ENCODE assay signal across 9 cellular contexts in genomic region chr5:96823900-96824351, GRCh38. TPM values are rescaled to one million over a fixed set of nuclear protein-coding genes. Genes with fewer than 3 reads are reported as not detected.
DNase-seq lines count a peak whose midpoint lies in the region; ATAC-seq, FAIRE-seq and TF ChIP-seq lines count a peak whose summit lies in the region.
"Had no signal": no experiment of that assay in that cellular context is flagged by ENCODE, and none has a peak within 500 bp of the region (broad histone marks: within the 10 kb centered on the region; RNA-seq: fewer than 3 reads in every experiment).

No MANE protein-coding gene starts in this region.

- DNase-seq in AG10803 (ENCODE audit: low read depth): peak; percentile 58
- DNase-seq in choroid plexus epithelial cell (ENCODE audit: low read depth): peak; percentile 73
- DNase-seq in NCI-H2227 treated with DMSO at 0.1 percent for 48 hours (lab: John Stamatoyannopoulos, UW): no peak
- DNase-seq in osteocyte (ENCODE audit: extremely low spot score, unreplicated experiment): no peak
- no peak for DNase-seq in activated CD4-positive, alpha-beta T cell treated with anti-CD3 and anti-CD28 coated beads, Interleukin-2, amount 10 ng/mL, durations not matched to agents 7 days and 5 days
- no peak for DNase-seq in frontal cortex (ENCODE audit: low spot score in 2 of 2)

- POLR2A ChIA-PET in activated CD4-positive, alpha-beta T cell treated with anti-CD3 and anti-CD28 coated beads, Interleukin-2, amount 10 ng/mL, durations not matched to agents 7 days and 5 days (lab: Charles Lee): no interaction called here

- no peak overlapping the region for H3K4me3 Mint-ChIP-seq in osteocyte (ENCODE audit: unreplicated experiment)
- H3K4me3 Mint-ChIP-seq in activated CD4-positive, alpha-beta T cell treated with anti-CD3 and anti-CD28 coated beads, Interleukin-2, amount 10 ng/mL, durations not matched to agents 7 days and 5 days: no peak overlapping the region
- H3K4me3 Mint-ChIP-seq: activated naive CD4-positive, alpha-beta T cell treated with anti-CD3 and anti-CD28 coated beads, Interleukin-2, amount 50 U/mL, for 24 hours had no signal

- peaks cover 14% of the 10 kb centered on the region for H3K4me1 Mint-ChIP-seq in osteocyte (ENCODE audit: unreplicated experiment)
- peaks cover 28% of the 10 kb centered on the region for H3K4me1 Mint-ChIP-seq in activated CD4-positive, alpha-beta T cell treated with anti-CD3 and anti-CD28 coated beads, Interleukin-2, amount 10 ng/mL, durations not matched to agents 7 days and 5 days

- CTCF ChIA-PET in activated CD4-positive, alpha-beta T cell treated with anti-CD3 and anti-CD28 coated beads, Interleukin-2, amount 10 ng/mL, durations not matched to agents 7 days and 5 days (lab: Charles Lee): no interaction called here

- ATAC-seq in GM19372 (IDR thresholded peaks at IDR 0.05; ENCODE audit: low read depth, unreplicated experiment): peak; percentile 73
- ATAC-seq in HG03442 (IDR thresholded peaks at IDR 0.05; ENCODE audit: unreplicated experiment): peak; percentile 99

- no peak overlapping the region for H3K27ac Mint-ChIP-seq in osteocyte (ENCODE audit: unreplicated experiment)
- no peak overlapping the region for H3K27ac Mint-ChIP-seq in activated CD4-positive, alpha-beta T cell treated with anti-CD3 and anti-CD28 coated beads, Interleukin-2, amount 10 ng/mL, durations not matched to agents 7 days and 5 days
- H3K27ac Mint-ChIP-seq: activated naive CD4-positive, alpha-beta T cell treated with anti-CD3 and anti-CD28 coated beads, Interleukin-2, amount 50 U/mL, for 24 hours had no signal

- H3K4me3 ChIP-seq in AG10803 (ENCODE audit: low read length) (no peak overlapping the region), choroid plexus epithelial cell (ENCODE audit: low read depth, low read length) (no peak overlapping the region)

- TF ChIP-seq CTCF in AG10803 (conservative IDR thresholded peaks at IDR 0.05; ENCODE audit: low read length): no peak
- no peak for TF ChIP-seq CTCF in choroid plexus epithelial cell (conservative IDR thresholded peaks at IDR 0.05; ENCODE audit: low read depth, low read length)
- TF ChIP-seq CTCF in osteocyte (IDR thresholded peaks at IDR 0.05): no peak

- peaks cover 3% of the 10 kb centered on the region for H3K27me3 Mint-ChIP-seq in osteocyte (ENCODE audit: unreplicated experiment)
- peaks cover 13% of the 10 kb centered on the region for H3K27me3 Mint-ChIP-seq in activated CD4-positive, alpha-beta T cell treated with anti-CD3 and anti-CD28 coated beads, Interleukin-2, amount 10 ng/mL, durations not matched to agents 7 days and 5 days
- H3K27me3 Mint-ChIP-seq: activated naive CD4-positive, alpha-beta T cell treated with anti-CD3 and anti-CD28 coated beads, Interleukin-2, amount 50 U/mL, for 24 hours had no signal

- H3K9me3 Mint-ChIP-seq in osteocyte (ENCODE audit: unreplicated experiment): no peaks in the 10 kb centered on the region
- H3K9me3 Mint-ChIP-seq in activated CD4-positive, alpha-beta T cell treated with anti-CD3 and anti-CD28 coated beads, Interleukin-2, amount 10 ng/mL, durations not matched to agents 7 days and 5 days: no peaks in the 10 kb centered on the region
- H3K9me3 Mint-ChIP-seq: activated naive CD4-positive, alpha-beta T cell treated with anti-CD3 and anti-CD28 coated beads, Interleukin-2, amount 50 U/mL, for 24 hours had no signal

- H3K36me3 Mint-ChIP-seq in osteocyte (ENCODE audit: unreplicated experiment): no peaks in the 10 kb centered on the region
- H3K36me3 Mint-ChIP-seq in activated CD4-positive, alpha-beta T cell treated with anti-CD3 and anti-CD28 coated beads, Interleukin-2, amount 10 ng/mL, durations not matched to agents 7 days and 5 days (ENCODE audit: low read depth): no peaks in the 10 kb centered on the region
- H3K36me3 Mint-ChIP-seq: activated naive CD4-positive, alpha-beta T cell treated with anti-CD3 and anti-CD28 coated beads, Interleukin-2, amount 50 U/mL, for 24 hours had no signal

- no peak for FAIRE-seq in frontal cortex (lab: Jason Lieb, UNC)

RNA-seq across cellular contexts. Expression of gene ERAP1, which starts 16.2 kb away (rescaled TPM):
- total RNA-seq in osteocyte (66.7 and 67.3 TPM in 2 replicates), frontal cortex (12.6 TPM)
- total RNA-seq in activated CD4-positive, alpha-beta T cell treated with anti-CD3 and anti-CD28 coated beads, Interleukin-2, amount 10 ng/mL, durations not matched to agents 7 days and 5 days: 100 to 1,000 TPM; 117 to 161 TPM

RNA-seq across cellular contexts. Expression of gene ERAP2, which starts 52.4 kb away (rescaled TPM):
- 3.5 and 4.4 TPM in 2 replicates for total RNA-seq in osteocyte
- 100 to 1,000 TPM; 122 to 138 TPM for total RNA-seq in activated CD4-positive, alpha-beta T cell treated with anti-CD3 and anti-CD28 coated beads, Interleukin-2, amount 10 ng/mL, durations not matched to agents 7 days and 5 days
- total RNA-seq in frontal cortex: 6.1 TPM

Comparison
In these comparisons a context has a peak if more than half of its experiments do, and no peak if none do; other contexts are left out.
1. DNase-seq: peak in AG10803 (single experiment) and choroid plexus epithelial cell (single experiment); none in NCI-H2227 treated with DMSO at 0.1 percent for 48 hours (single experiment), osteocyte (single experiment), activated CD4-positive, alpha-beta T cell treated with anti-CD3 and anti-CD28 coated beads, Interleukin-2, amount 10 ng/mL, durations not matched to agents 7 days and 5 days (single experiment) and frontal cortex (0 of 2).
2. RNA of gene ERAP2, which starts 52.4 kb away (total RNA-seq): 122 to 138 TPM in activated CD4-positive, alpha-beta T cell treated with anti-CD3 and anti-CD28 coated beads, Interleukin-2, amount 10 ng/mL, durations not matched to agents 7 days and 5 days; 6.1 TPM in frontal cortex (single experiment) and 3.5 to 4.4 TPM in osteocyte; every median in the first group is over 10 times any median in the second.